In the genomic region with DNA sequence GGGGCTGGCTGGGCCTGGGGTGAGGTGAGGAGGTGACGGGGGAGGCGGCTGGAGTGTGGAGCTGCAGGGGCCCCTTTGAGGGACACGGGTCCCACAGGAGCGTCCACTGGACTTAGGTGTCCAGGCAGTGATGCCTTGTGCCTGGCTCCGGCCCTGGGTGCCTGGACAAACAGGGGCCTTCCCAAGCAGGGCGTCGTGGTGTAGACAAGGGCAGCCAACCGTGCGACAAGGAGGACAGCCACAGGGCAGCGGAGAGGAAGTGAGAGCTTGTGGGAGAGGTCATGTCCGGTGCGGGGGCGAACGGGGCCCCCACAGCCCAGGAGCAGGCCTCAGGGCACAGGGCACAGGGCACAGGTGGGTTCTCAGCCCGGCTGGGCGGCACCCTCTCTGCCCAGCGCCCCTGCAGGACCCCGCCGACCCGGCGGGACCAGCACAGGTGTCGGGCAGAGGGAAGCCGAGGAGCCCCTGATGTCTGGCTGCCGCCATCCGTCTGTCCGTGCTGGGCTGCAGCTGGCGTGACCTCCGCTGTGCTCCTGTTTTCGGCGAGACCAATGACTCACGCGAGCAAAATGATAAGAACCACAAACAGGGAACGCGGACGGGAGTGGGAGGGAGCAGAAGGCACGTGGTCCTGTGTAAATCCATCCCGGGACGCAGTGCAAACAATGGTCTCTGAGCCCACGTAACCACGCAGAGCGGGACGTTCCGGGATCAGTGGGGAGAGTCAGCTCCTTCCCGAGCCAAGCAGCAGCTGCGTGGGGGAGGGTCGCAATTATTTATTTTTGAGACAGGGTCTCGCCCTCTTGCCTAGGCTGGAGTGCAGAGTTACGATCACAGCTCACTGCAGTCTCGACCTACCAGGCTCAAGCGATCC, we compare ENCODE assay signal across 9 cellular contexts. TPM values are rescaled to one million over a fixed set of nuclear protein-coding genes. Genes with fewer than 3 reads are reported as not detected.
DNase-seq lines count a peak whose midpoint lies in the region; ATAC-seq and TF ChIP-seq lines count a peak whose summit lies in the region.
"Had no signal": no experiment of that assay in that cellular context is flagged by ENCODE, and none has a peak within 500 bp of the region (broad histone marks: within the 10 kb centered on the region; RNA-seq: fewer than 3 reads in every experiment).

No MANE protein-coding gene starts in this region.

- no peak for TF ChIP-seq CTCF in GM13976 (IDR thresholded peaks at IDR 0.05; ENCODE audit: borderline replicate concordance, control extremely low read depth, extremely low read depth, insufficient read depth, missing control alignments)
- TF ChIP-seq CTCF in OCI-LY7 (conservative IDR thresholded peaks at IDR 0.05; ENCODE audit: low read length), result no peak
- no peak for TF ChIP-seq CTCF in heart right ventricle (IDR thresholded peaks at IDR 0.05)

- no peaks in the 10 kb centered on the region for H3K27me3 ChIP-seq in heart right ventricle
- H3K27me3 ChIP-seq in stomach smooth muscle (ENCODE audit: control insufficient read depth in 1 of 2, insufficient read depth in 2 of 2, low read length in 2 of 2), result no peaks in the 10 kb centered on the region

- intact Hi-C loops in OCI-LY7 (cut with micrococcal nuclease; ENCODE audit: unreplicated experiment), result loop anchor here (2.0 kb wide), 1 partner anchor 53 kb away; no protein-coding TSS in a partner anchor
- intact Hi-C loops in heart right ventricle (cut with DNase I), result no loop called here

- in situ Hi-C loops in GM13976 (cut with MboI; ENCODE audit: low sequenced_read_pairs, unreplicated experiment), result no loop called here

- H3K9me3 ChIP-seq in OCI-LY7 (ENCODE audit: low read length) (no peaks in the 10 kb centered on the region), heart right ventricle (no peaks in the 10 kb centered on the region), stomach smooth muscle (ENCODE audit: control insufficient read depth in 2 of 2, low read length in 2 of 2) (no peaks in the 10 kb centered on the region)

- H3K36me3 ChIP-seq in OCI-LY7 (ENCODE audit: insufficient read depth, low read length) (no peaks in the 10 kb centered on the region), heart right ventricle (no peaks in the 10 kb centered on the region), stomach smooth muscle (ENCODE audit: control insufficient read depth in 2 of 2, insufficient read depth in 2 of 2, low read length in 2 of 2) (no peaks in the 10 kb centered on the region)

- H3K4me1 ChIP-seq in OCI-LY7 (ENCODE audit: insufficient read depth, low read length, poor library complexity, severe bottlenecking) (peaks cover 58% of the 10 kb centered on the region), heart right ventricle (peaks cover 3 to 29% (median 19%) of the 10 kb centered on the region in 9 donors), stomach smooth muscle (ENCODE audit: control insufficient read depth, insufficient read depth, low read length) (peaks cover 8% of the 10 kb centered on the region)

- H3K4me2 ChIP-seq in OCI-LY7 (ENCODE audit: low read length), result peak overlapping the region; percentile 63

- H2AFZ ChIP-seq in OCI-LY7 (ENCODE audit: low read length), result peak overlapping the region; percentile 73

- no peaks in the 10 kb centered on the region for H3K9me2 ChIP-seq in OCI-LY7 (ENCODE audit: insufficient read depth, low read length)

- H3K9ac ChIP-seq in stomach smooth muscle (ENCODE audit: low read length in 2 of 2), result no peak overlapping the region

- DNase-seq in GM13976 (ENCODE audit: low spot score), result peak; percentile 89
- peak; percentile 74 for DNase-seq in OCI-LY7 (ENCODE audit: low spot score)
- DNase-seq in heart right ventricle, result peak; percentile 61 to 65
- DNase-seq in effector CD8-positive, alpha-beta T cell (lab: John Stamatoyannopoulos, UW), result no peak
- no peak for DNase-seq in NCI-H2029 treated with DMSO at 0.1 percent for 48 hours (lab: John Stamatoyannopoulos, UW)
- DNase-seq in cortex of kidney (lab: John Stamatoyannopoulos, UW), result no peak

- H3K79me2 ChIP-seq in OCI-LY7 (ENCODE audit: insufficient read depth, low read depth, low read length), result no peaks in the 10 kb centered on the region

- H3K4me3 ChIP-seq in OCI-LY7 (ENCODE audit: low read depth, low read length, poor library complexity, severe bottlenecking) (peak overlapping the region; percentile 18), heart right ventricle (peak overlapping the region in 7 of 10 donors; percentile 4 to 42 (median 32)), stomach smooth muscle (ENCODE audit: low read length in 2 of 2) (peak overlapping the region; percentile 21 to 72)

- peak overlapping the region; percentile 44 for H3K27ac ChIP-seq in OCI-LY7 (ENCODE audit: low read depth, low read length, poor library complexity, severe bottlenecking)
- peak overlapping the region in 3 of 10 donors; percentile 9 to 48 (median 28) for H3K27ac ChIP-seq in heart right ventricle
- H3K27ac ChIP-seq in stomach smooth muscle (ENCODE audit: low read length), result no peak overlapping the region

- H4K20me1 ChIP-seq in OCI-LY7 (ENCODE audit: insufficient read depth, low read length), result no peaks in the 10 kb centered on the region

- BruUV-seq in OCI-LY7 (replicated peaks; lab: Mats Ljungman, UMichigan), result no TSS peak

- WGBS in heart right ventricle, 2 donors, result 45 to 50% methylated on average over 50 of the region's 50 CpGs

- POLR2A ChIA-PET in OCI-LY7 (lab: Charles Lee), result interaction anchor here (0.6 kb wide), 1 partner anchor 210 kb away, joined by 4 read pairs; no protein-coding TSS in a partner anchor

- CTCF ChIA-PET in OCI-LY7 (lab: Charles Lee; ENCODE audit: unreplicated experiment), result interaction anchor here (0.5 kb wide), 1 partner anchor 117 kb away, joined by 3 read pairs; no protein-coding TSS in a partner anchor

- ATAC-seq in HG02588 (IDR thresholded peaks at IDR 0.05; ENCODE audit: unreplicated experiment) (peak; percentile 78), heart right ventricle (peak; percentile 33 to 80 (median 56))

RNA-seq across cellular contexts. Expression of a gene that starts 49.1 kb away (rescaled TPM):
- 48.9 and 61.5 TPM in 2 replicates for total RNA-seq in OCI-LY7 (2014; rRNA removed; shearing (Covaris generic))
- total RNA-seq in OCI-LY7 (2022) (40.5 and 56.0 TPM in 2 replicates), heart right ventricle (100 to 1,000 TPM in 2 of 10 donors, 10 to 100 TPM in 8; 61.4 to 123 (median 80.6) TPM)
- polyA plus RNA-seq in heart right ventricle, result 100 to 1,000 TPM in 1 of 2 donors, 10 to 100 TPM in 1; 95.0 to 167 TPM
- total RNA-seq: T-helper 1 cell treated with Interleukin-12 subunit alpha and Interleukin-12 subunit beta and Interleukin-4 antibody, amounts not matched to agents 30 ng/mL and 1 ng/mL, for 36 hours had no signal

Comparison
In these comparisons a context has a peak if more than half of its experiments do, and no peak if none do; other contexts are left out.
1. DNase-seq: peak in GM13976 (single experiment), OCI-LY7 (single experiment) and heart right ventricle (2 of 2); none in effector CD8-positive, alpha-beta T cell (single experiment), NCI-H2029 treated with DMSO at 0.1 percent for 48 hours (single experiment) and cortex of kidney (single experiment).
2. Peak in every context shown above with its lines, with median percentiles within 50 percentile points of each other: H3K4me3 ChIP-seq.